26 cellular contexts compared by ENCODE assay signal in the genomic region with DNA sequence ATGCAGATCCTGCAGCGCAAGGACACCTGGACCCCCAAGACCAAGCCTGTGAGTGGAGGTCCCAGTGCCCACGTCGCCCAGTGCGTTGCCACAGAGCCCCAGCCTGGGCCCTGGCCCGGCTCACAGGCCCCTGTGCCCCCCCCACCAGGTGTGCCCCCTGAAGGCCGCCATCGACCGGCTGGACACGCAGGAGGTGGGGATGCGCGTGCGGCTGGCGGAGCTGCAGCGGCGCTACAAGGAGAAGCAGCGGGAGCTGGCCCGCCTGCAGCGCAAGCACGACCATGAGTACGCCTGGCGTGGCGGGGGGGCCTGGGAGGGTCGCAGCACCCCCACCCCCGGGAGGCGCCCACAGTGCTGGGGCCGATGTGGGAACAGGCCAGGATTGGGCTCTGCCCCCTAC. TPM values are rescaled to one million over a fixed set of nuclear protein-coding genes. Genes with fewer than 3 reads are reported as not detected.
DNase-seq lines count a peak whose midpoint lies in the region; ATAC-seq, FAIRE-seq and TF ChIP-seq lines count a peak whose summit lies in the region.
"Had no signal": no experiment of that assay in that cellular context is flagged by ENCODE, and none has a peak within 500 bp of the region (broad histone marks: within the 10 kb centered on the region; RNA-seq: fewer than 3 reads in every experiment).

No MANE protein-coding gene starts in this region.

- TF ChIP-seq EP300 in HepG2 (IDR thresholded peaks at IDR 0.05; ENCODE audit: low read depth in 2 of 2, low read length in 2 of 2) (no peak), HepG2 (CRISPR knock-in tag; IDR thresholded peaks at IDR 0.05; ENCODE audit: borderline replicate concordance) (no peak), K562 (IDR thresholded peaks at IDR 0.05; ENCODE audit: low read length) (no peak)

- H2BK5ac ChIP-seq in neuronal stem cell (ENCODE audit: low read length), result no peak overlapping the region

- no peak for TF ChIP-seq POLR2A in HepG2 (IDR thresholded peaks at IDR 0.05; ENCODE audit: insufficient read depth in 1 of 2, low read depth in 2 of 2, low read length in 2 of 2)
- no peak for TF ChIP-seq POLR2A in right lobe of liver (IDR thresholded peaks at IDR 0.05)
- no peak for TF ChIP-seq POLR2A in K562 (conservative IDR thresholded peaks at IDR 0.05)

- WGBS in HepG2 (ENCODE audit: low lambda C conversion rate), result 89% methylated on average over 23 of the region's 26 CpGs
- no CpG with 5 or more reads among the region's 26 CpGs for WGBS in right lobe of liver (ENCODE audit: insufficient coverage, low coverage, low lambda C conversion rate, missing lambda C conversion rate)
- 73% methylated on average over 8 of the region's 26 CpGs for WGBS in K562 (ENCODE audit: insufficient coverage, low coverage, missing lambda C conversion rate)
- WGBS in neuronal stem cell (ENCODE audit: extremely low coverage in 2 of 2, insufficient read length in 2 of 2, insufficient replicate concordance in 1 of 2), 2 donors, result no CpG with 5 or more reads among the region's 26 CpGs
- WGBS in psoas muscle, 3 donors, result 89 to 95% (median 95%) methylated on average over 22 to 26 of the region's 26 CpGs
- WGBS in endodermal cell (ENCODE audit: insufficient coverage in 1 of 2, insufficient read length in 1 of 2), 2 experiments, result 94 to 100% methylated on average over 8 to 26 of the region's 26 CpGs

- intact Hi-C loops in HepG2 (cut with micrococcal nuclease; ENCODE audit: unreplicated experiment), result no loop called here
- intact Hi-C loops in right lobe of liver (cut with DNase I), result no loop called here
- intact Hi-C loops in K562 (cut with micrococcal nuclease), result no loop called here
- intact Hi-C loops in psoas muscle (cut with DNase I), result no loop called here

- FAIRE-seq in HepG2 (lab: Jason Lieb, UNC) (no peak), K562 (lab: Jason Lieb, UNC) (no peak)
- FAIRE-seq: A549, D721Med, GM12878, GM12892, GM18507 had no signal

- peaks cover 6% of the 10 kb centered on the region for H3K4me1 ChIP-seq in HepG2 (ENCODE audit: insufficient read depth, low read length)
- no peaks in the 10 kb centered on the region for H3K4me1 ChIP-seq in right lobe of liver
- H3K4me1 ChIP-seq in K562 (replicated peaks in 1 of 2; ENCODE audit: control insufficient read depth in 2 of 2, insufficient read depth in 2 of 2, low read length in 2 of 2), result peaks cover 0 to 77% of the 10 kb centered on the region in 2 experiments; a peak in 2 of 5 replicates
- H3K4me1 ChIP-seq in neuronal stem cell (ENCODE audit: control insufficient read depth in 2 of 2, insufficient read depth in 1 of 2, low read depth in 1 of 2, low read length in 2 of 2), result peaks cover 9 to 11% of the 10 kb centered on the region in 2 donors
- no peaks in the 10 kb centered on the region for H3K4me1 ChIP-seq in psoas muscle
- peaks cover 5% of the 10 kb centered on the region for H3K4me1 ChIP-seq in endodermal cell (ENCODE audit: control insufficient read depth, insufficient read depth, low read length)
- H3K4me1 ChIP-seq: A549 had no signal

- H3K36me3 ChIP-seq in HepG2 (replicated peaks in 1 of 2; ENCODE audit: control insufficient read depth in 1 of 2, insufficient read depth in 2 of 2, low read length in 2 of 2) (no peaks in the 10 kb centered on the region), right lobe of liver (no peaks in the 10 kb centered on the region), KOPT-K1 (ENCODE audit: insufficient read depth, low read length) (peaks cover 88% of the 10 kb centered on the region), K562 (ENCODE audit: control insufficient read depth, insufficient read depth, low read length) (no peaks in the 10 kb centered on the region), neuronal stem cell (replicated peaks in 1 of 2; ENCODE audit: control insufficient read depth in 2 of 2, insufficient read depth in 2 of 2, low read length in 2 of 2) (peaks cover 2 to 35% of the 10 kb centered on the region in 2 donors), psoas muscle (ENCODE audit: insufficient read depth in 1 of 2, low read depth in 1 of 2) (peaks cover 0 to 8% of the 10 kb centered on the region in 2 donors), endodermal cell (ENCODE audit: control insufficient read depth, insufficient read depth, low read length) (no peaks in the 10 kb centered on the region)

- no peaks in the 10 kb centered on the region for H3K27me3 Mint-ChIP-seq in endodermal cell (ENCODE audit: insufficient read depth)
- H3K27me3 Mint-ChIP-seq: CD4-positive, alpha-beta T cell had no signal

- no peak overlapping the region for H3K4ac ChIP-seq in neuronal stem cell (ENCODE audit: low read length)

- H4K20me1 ChIP-seq in HepG2 (ENCODE audit: insufficient read depth, low read length), result no peaks in the 10 kb centered on the region
- no peaks in the 10 kb centered on the region for H4K20me1 ChIP-seq in K562 (replicated peaks; ENCODE audit: control insufficient read depth, insufficient read depth, low read length)

- in situ Hi-C loops in HepG2 (cut with HindIII; ENCODE audit: extremely low pct_ligation_motif_present, low pct_unique_long_range_greater_than_20kb), result no loop called here
- in situ Hi-C loops in K562 (cut with MboI), result no loop called here

- H2AK5ac ChIP-seq in neuronal stem cell (ENCODE audit: low read depth, low read length), result no peak overlapping the region

- H3K4me3 Mint-ChIP-seq in endodermal cell, result no peak overlapping the region
- H3K4me3 Mint-ChIP-seq: B cell; CD4-positive, alpha-beta T cell; CD8-positive, alpha-beta T cell had no signal

- no peaks in the 10 kb centered on the region for H3K79me1 ChIP-seq in neuronal stem cell (ENCODE audit: low read depth, low read length)

- BruUV-seq in HepG2 (replicated peaks; lab: Mats Ljungman, UMichigan) (no TSS peak), K562 (replicated peaks; lab: Mats Ljungman, UMichigan) (no TSS peak)

- H3K27ac ChIP-seq in HepG2 (ENCODE audit: extremely low read length, insufficient read depth, low read length) (no peak overlapping the region), right lobe of liver (no peak overlapping the region), KOPT-K1 (ENCODE audit: low read depth, low read length, poor library complexity, severe bottlenecking) (peak overlapping the region; percentile 97), K562 (ENCODE audit: extremely low read depth, low read depth, low read length) (no peak overlapping the region), neuronal stem cell (replicated peaks; ENCODE audit: low read length) (no peak overlapping the region), psoas muscle (no peak overlapping the region), endodermal cell (ENCODE audit: low read depth, low read length) (no peak overlapping the region)
- H3K27ac ChIP-seq: 22Rv1, A549, C4-2B had no signal

- H3K79me2 ChIP-seq in HepG2 (ENCODE audit: insufficient read depth, low read length), result no peaks in the 10 kb centered on the region
- H3K79me2 ChIP-seq in K562 (ENCODE audit: control insufficient read depth, insufficient read depth, low read length), result no peaks in the 10 kb centered on the region

- ATAC-seq in HepG2, result no peak
- no peak for ATAC-seq in right lobe of liver
- ATAC-seq in K562, result no peak
- no peak for ATAC-seq in psoas muscle
- ATAC-seq: CD8-positive, alpha-beta T cell; GM12878 had no signal

- no peak overlapping the region for H3K14ac ChIP-seq in neuronal stem cell (ENCODE audit: low read length)

- H3K9me3 ChIP-seq in HepG2 (ENCODE audit: low read length) (no peaks in the 10 kb centered on the region), right lobe of liver (no peaks in the 10 kb centered on the region), KOPT-K1 (ENCODE audit: insufficient read depth, low read length, poor library complexity, severe bottlenecking) (no peaks in the 10 kb centered on the region), K562 (replicated peaks; ENCODE audit: control insufficient read depth, insufficient read depth, low read depth, low read length) (no peaks in the 10 kb centered on the region), neuronal stem cell (replicated peaks in 1 of 2; ENCODE audit: control insufficient read depth in 2 of 2, insufficient read depth in 1 of 2, low read depth in 1 of 2, low read length in 2 of 2) (peaks cover 0 to 4% of the 10 kb centered on the region in 2 donors), psoas muscle (no peaks in the 10 kb centered on the region), endodermal cell (ENCODE audit: control insufficient read depth, low read length) (no peaks in the 10 kb centered on the region)
- H3K9me3 ChIP-seq: A549, Caco-2 had no signal

- no peak overlapping the region for H2BK15ac ChIP-seq in neuronal stem cell (ENCODE audit: low read length)

- H4K91ac ChIP-seq in neuronal stem cell (ENCODE audit: low read depth, low read length, poor library complexity), result no peak overlapping the region

- no peaks in the 10 kb centered on the region for H3K9me3 Mint-ChIP-seq in endodermal cell
- H3K9me3 Mint-ChIP-seq: CD4-positive, alpha-beta T cell; CD8-positive, alpha-beta T cell had no signal

- no peak overlapping the region for H3K23ac ChIP-seq in neuronal stem cell (ENCODE audit: low read depth, low read length, poor library complexity)

- H4K8ac ChIP-seq in neuronal stem cell (ENCODE audit: low read depth, low read length), result no peak overlapping the region

- TF ChIP-seq RAD21 in HepG2 (CRISPR knock-in tag; IDR thresholded peaks at IDR 0.05), result no peak
- TF ChIP-seq RAD21 in K562 (CRISPR knock-in tag; conservative IDR thresholded peaks at IDR 0.05 in 1 of 2, IDR thresholded peaks at IDR 0.05 in 1 of 2), result no peak

- H3K4me3 ChIP-seq in HepG2 (replicated peaks in 1 of 3; ENCODE audit: insufficient read depth in 1 of 3, low read depth in 2 of 3, low read length in 3 of 3) (no peak overlapping the region), right lobe of liver (no peak overlapping the region), K562 (no peak overlapping the region), neuronal stem cell (ENCODE audit: low read length in 2 of 2) (no peak overlapping the region), psoas muscle (no peak overlapping the region), endodermal cell (ENCODE audit: low read length) (no peak overlapping the region)
- H3K4me3 ChIP-seq: A549, GM12878 had no signal

- peaks cover 8% of the 10 kb centered on the region for H3K36me3 Mint-ChIP-seq in endodermal cell (ENCODE audit: low read depth)
- H3K36me3 Mint-ChIP-seq: CD8-positive, alpha-beta T cell had no signal

- no peak for DNase-seq in HepG2 (ENCODE audit: low spot score)
- DNase-seq in right lobe of liver, result no peak
- DNase-seq in K562 (ENCODE audit: extremely low read depth in 1 of 4, low spot score in 3 of 4), result no peak
- DNase-seq in neuronal stem cell (ENCODE audit: low spot score), result no peak
- DNase-seq in psoas muscle, result no peak
- no peak for DNase-seq in endodermal cell
- no peak for DNase-seq in DMS153 (lab: John Stamatoyannopoulos, UW)
- DNase-seq: AML-193; Caco-2; Calu3; CD4-positive, alpha-beta T cell; CD8-positive, alpha-beta T cell; DMS53; DMS79; DND-41; EL; GDM1 had no signal

- no peaks in the 10 kb centered on the region for H3K9me1 ChIP-seq in K562 (ENCODE audit: control insufficient read depth, insufficient read depth, low read length)

- H3K18ac ChIP-seq in neuronal stem cell (ENCODE audit: low read length), result no peak overlapping the region

- H3K27me3 ChIP-seq in HepG2 (ENCODE audit: control insufficient read depth in 1 of 2, insufficient read depth in 2 of 2, low read length in 2 of 2), result peaks cover 0 to 2% of the 10 kb centered on the region in 2 experiments; a peak in 1 of 5 replicates
- no peaks in the 10 kb centered on the region for H3K27me3 ChIP-seq in right lobe of liver
- H3K27me3 ChIP-seq in K562 (ENCODE audit: control insufficient read depth in 2 of 2, insufficient read depth in 2 of 2, low read length in 2 of 2), result no peaks in the 10 kb centered on the region
- H3K27me3 ChIP-seq in neuronal stem cell (ENCODE audit: control insufficient read depth in 3 of 3, insufficient read depth in 3 of 3, low read depth in 1 of 3, low read length in 3 of 3), result no peaks in the 10 kb centered on the region
- no peaks in the 10 kb centered on the region for H3K27me3 ChIP-seq in psoas muscle (ENCODE audit: insufficient read depth in 3 of 3, low read length in 2 of 3)
- H3K27me3 ChIP-seq in endodermal cell (ENCODE audit: control insufficient read depth, insufficient read depth, low read length, poor library complexity, severe bottlenecking), result no peaks in the 10 kb centered on the region

- H2AFZ ChIP-seq in HepG2 (ENCODE audit: low read length) (no peak overlapping the region), K562 (ENCODE audit: low read depth, low read length) (no peak overlapping the region), neuronal stem cell (ENCODE audit: low read length) (no peak overlapping the region)

- H3K4me1 Mint-ChIP-seq in endodermal cell, result no peaks in the 10 kb centered on the region

- H3K4me2 ChIP-seq in HepG2 (ENCODE audit: low read depth, low read length), result no peak overlapping the region
- no peak overlapping the region for H3K4me2 ChIP-seq in K562 (ENCODE audit: insufficient read depth, low read length)
- H3K4me2 ChIP-seq in neuronal stem cell (ENCODE audit: insufficient read depth, low read length, poor library complexity, severe bottlenecking), result no peak overlapping the region
- H3K4me2 ChIP-seq: A549 had no signal

- CTCF ChIA-PET in HepG2 (lab: Yijun Ruan, JAX; ENCODE audit: low intra/inter-chr PET ratio, low total read pairs) (no interaction called here), K562 (lab: Yijun Ruan, JAX; ENCODE audit: low intra/inter-chr PET ratio) (no interaction called here)

- no peak overlapping the region for H2BK12ac ChIP-seq in neuronal stem cell (ENCODE audit: low read length)

- no peak overlapping the region for H2BK120ac ChIP-seq in neuronal stem cell (ENCODE audit: low read depth, low read length)

- POLR2A ChIA-PET in HepG2 (lab: Yijun Ruan, JAX), result no interaction called here
- POLR2A ChIA-PET in K562 (lab: Yijun Ruan, JAX), result interaction anchor here (0.6 to 1.0 kb wide), 3 partner anchors 11 to 53 kb away, joined by 3 to 4 read pairs (median 3); no protein-coding TSS in a partner anchor

- H3K27ac Mint-ChIP-seq in endodermal cell, result no peak overlapping the region
- H3K27ac Mint-ChIP-seq: B cell; CD4-positive, alpha-beta T cell; CD8-positive, alpha-beta T cell had no signal

- TF ChIP-seq CTCF in HepG2 (CRISPR knock-in tag; IDR thresholded peaks at IDR 0.05), result no peak
- no peak for TF ChIP-seq CTCF in right lobe of liver (IDR thresholded peaks at IDR 0.05)
- TF ChIP-seq CTCF in K562 (IDR thresholded peaks at IDR 0.05 in 2 of 3, conservative IDR thresholded peaks at IDR 0.05 in 1 of 3; ENCODE audit: insufficient read depth in 2 of 3, low read depth in 1 of 3, low read length in 3 of 3), result no peak
- TF ChIP-seq CTCF in psoas muscle (IDR thresholded peaks at IDR 0.05), result no peak
- TF ChIP-seq CTCF in endodermal cell (conservative IDR thresholded peaks at IDR 0.05), result no peak

- H3K9ac ChIP-seq in HepG2 (ENCODE audit: insufficient read depth, low read depth, low read length), result no peak overlapping the region
- no peak overlapping the region for H3K9ac ChIP-seq in K562 (ENCODE audit: insufficient read depth in 1 of 2, low read depth in 2 of 2, low read length in 2 of 2)
- peak overlapping the region; percentile 44 for H3K9ac ChIP-seq in neuronal stem cell (ENCODE audit: low read depth, low read length, poor library complexity)
- H3K9ac ChIP-seq in endodermal cell (ENCODE audit: extremely low read depth, low read length, poor library complexity, severe bottlenecking), result no peak overlapping the region

RNA-seq across cellular contexts. Expression of a gene that starts 56.6 kb away (rescaled TPM):
- 0.94 and 1.7 TPM in 2 replicates for total RNA-seq in HepG2 (2016; rRNA removed; fragmentation: Illumina TruSeq; extraction: Trizol)
- 1.4 and 1.8 TPM in 2 replicates for total RNA-seq in HepG2 (2016; cell fraction: cytosol; rRNA removed; fragmentation: Illumina TruSeq; extraction: Trizol; ENCODE audit: low read depth)
- total RNA-seq in HepG2 (2016; cell fraction: insoluble cytoplasmic fraction; rRNA removed; fragmentation: Illumina TruSeq; extraction: Trizol), result 1.2 and 1.8 TPM in 2 replicates
- 1.2 and 1.9 TPM in 2 replicates for total RNA-seq in HepG2 (2016; cell fraction: membrane; rRNA removed; fragmentation: Illumina TruSeq; extraction: Trizol)
- 2.8 and 3.9 TPM in 2 replicates for total RNA-seq in HepG2 (2016; cell fraction: nucleus; rRNA removed; fragmentation: Illumina TruSeq; extraction: Trizol)
- 1.4 TPM in 2 replicates for polyA plus RNA-seq in HepG2 (2011; rRNA removed)
- 0.42 and 0.64 TPM in 2 replicates for polyA plus RNA-seq in HepG2 (2011; cell fraction: cytosol; rRNA removed)
- 15.9 and 22.2 TPM in 2 replicates for polyA plus RNA-seq in HepG2 (2011; cell fraction: nucleus; rRNA removed)
- 1.8 and 2.5 TPM in 2 replicates for polyA plus RNA-seq in HepG2 (2012)
- polyA plus RNA-seq in HepG2 (2016; cell fraction: cytosol; fragmentation: Illumina TruSeq; extraction: Trizol; ENCODE audit: low read depth), result 1.1 and 1.4 TPM in 2 replicates
- 1.3 and 1.9 TPM in 2 replicates for polyA plus RNA-seq in HepG2 (2016; cell fraction: insoluble cytoplasmic fraction; fragmentation: Illumina TruSeq; extraction: Trizol; ENCODE audit: low read depth)
- polyA plus RNA-seq in HepG2 (2016; cell fraction: membrane; fragmentation: Illumina TruSeq; extraction: Trizol; ENCODE audit: low read depth), result 1.9 and 2.3 TPM in 2 replicates
- polyA plus RNA-seq in HepG2 (2016; cell fraction: nucleus; fragmentation: Illumina TruSeq; extraction: Trizol; ENCODE audit: insufficient read depth, low read depth), result 9.5 and 11.0 TPM in 2 replicates
- polyA minus RNA-seq in HepG2 (2011; rRNA and poly(A)+ RNA removed; ENCODE audit: low replicate concordance), result 1.7 and 5.4 TPM in 2 replicates
- polyA minus RNA-seq in HepG2 (2011; cell fraction: cytosol; rRNA and poly(A)+ RNA removed), result 1.1 and 1.9 TPM in 2 replicates
- polyA minus RNA-seq in HepG2 (2011; cell fraction: nucleus; rRNA and poly(A)+ RNA removed), result 5.5 and 5.9 TPM in 2 replicates
- total RNA-seq in right lobe of liver, result 1 to 10 TPM; 2.5 to 6.4 (median 4.9) TPM
- 32.5 and 87.9 TPM in 2 replicates for total RNA-seq in K562 (2011; cell fraction: chromatin; rRNA removed; ENCODE audit: low replicate concordance)
- 48.6 and 57.5 TPM in 2 replicates for total RNA-seq in K562 (2011; cell fraction: nucleolus; rRNA removed)
- total RNA-seq in K562 (2011; cell fraction: nucleoplasm; rRNA removed), result 39.0 and 40.6 TPM in 2 replicates
- total RNA-seq in K562 (2014; rRNA removed), result 11.1 and 13.9 TPM in 2 replicates
- 2.1 and 2.6 TPM in 2 replicates for total RNA-seq in K562 (2014; rRNA removed; fragmentation: Illumina TruSeq; extraction: Trizol)
- total RNA-seq in K562 (2015; rRNA removed; fragmentation: Illumina TruSeq; extraction: Trizol), result 5.0 and 6.5 TPM in 2 replicates
- 20.8 and 26.9 TPM in 2 replicates for total RNA-seq in K562 (2021)
- polyA plus RNA-seq in K562 (2011; rRNA removed), result 4.4 and 11.8 TPM in 2 replicates
- 8.6 and 8.8 TPM in 2 replicates for polyA plus RNA-seq in K562 (2011; cell fraction: cytosol; rRNA removed)
- 112 and 139 TPM in 2 replicates for polyA plus RNA-seq in K562 (2011; cell fraction: nucleus; rRNA removed)
- polyA plus RNA-seq in K562 (2012), result 14.4 and 22.5 TPM in 2 replicates
- polyA plus RNA-seq in K562 (2014; fragmentation: Illumina TruSeq; extraction: Trizol), result 5.5 and 6.8 TPM in 2 replicates
- under 1 TPM; 0.14 to 0.24 TPM for polyA plus RNA-seq in K562 (2014; fragmentation: Nextera tagmentation; extraction: Ambion mirVana)
- polyA plus RNA-seq in K562 (2014; rRNA removed), result 17.2 and 23.3 TPM in 2 replicates
- polyA minus RNA-seq in K562 (2011; rRNA and poly(A)+ RNA removed), result 0.72 and 2.7 TPM in 2 replicates
- 6.8 and 8.7 TPM in 2 replicates for polyA minus RNA-seq in K562 (2011; cell fraction: cytosol; rRNA and poly(A)+ RNA removed)
- polyA minus RNA-seq in K562 (2011; cell fraction: nucleus; rRNA and poly(A)+ RNA removed), result 12.7 and 15.3 TPM in 2 replicates
- 15.9 TPM for polyA plus RNA-seq in neuronal stem cell (2013, experiment 1 of 2)
- 17.5 TPM for polyA plus RNA-seq in neuronal stem cell (2013, experiment 2 of 2)
- 10 to 100 TPM in 1 of 4 donors, 1 to 10 TPM in 3; 6.0 to 10.7 (median 7.7) TPM for total RNA-seq in psoas muscle
- 1 to 10 TPM; 2.8 to 6.6 (median 4.1) TPM for polyA plus RNA-seq in psoas muscle
- 10 to 100 TPM; 63.9 to 78.1 TPM for total RNA-seq in endodermal cell
- 40.3 TPM for polyA plus RNA-seq in endodermal cell (2013, experiment 1 of 2)
- 37.2 TPM for polyA plus RNA-seq in endodermal cell (2013, experiment 2 of 2)
